1 cellular context compared by ENCODE assay signal in genomic region chr2:117814417-117815264, GRCh38.
TF ChIP-seq lines count a peak whose summit lies in the region.

DDX18 (plus strand) TSS chr2:117814691; CDS start chr2:117814778, 87 bp downstream.

TF ChIP-seq in K562, 482 proteins besides CTCF, POLR2A, EP300 and RAD21 (continued from another document and continues in another):
- TF ChIP-seq ZNF699 (CRISPR knock-in tag; IDR thresholded peaks at IDR 0.05; ENCODE audit: insufficient replicate concordance) (no peak), NFIC (IDR thresholded peaks at IDR 0.05) (peak; percentile 38), CREB5 (CRISPR knock-in tag; IDR thresholded peaks at IDR 0.05) (no peak), SRSF9 (IDR thresholded peaks at IDR 0.05; ENCODE audit: borderline replicate concordance, low read depth, low read length) (no peak), CGGBP1 (CRISPR knock-in tag; IDR thresholded peaks at IDR 0.05) (no peak), ZNF146 (CRISPR knock-in tag; IDR thresholded peaks at IDR 0.05; ENCODE audit: unreplicated experiment) (no peak), RCOR1 (IDR thresholded peaks at IDR 0.05; ENCODE audit: borderline replicate concordance in 1 of 2, low read depth in 2 of 2, low read length in 2 of 2) (peak; percentile 10 to 67; a peak in 2 of 4 replicates), CREB3L1 (IDR thresholded peaks at IDR 0.05; ENCODE audit: borderline replicate concordance, low read depth) (peak; percentile 89), POLR3G (IDR thresholded peaks at IDR 0.05; ENCODE audit: extremely low read depth, insufficient read length, insufficient replicate concordance) (no peak), DPF2 (IDR thresholded peaks at IDR 0.05) (0 out of 2 replicates have a peak, but pooled peaks have one; percentile 28), ZBTB7A (IDR thresholded peaks at IDR 0.05; ENCODE audit: borderline replicate concordance, control insufficient read depth, low read depth, low read length) (no peak), NEUROD1 (IDR thresholded peaks at IDR 0.05; ENCODE audit: borderline replicate concordance, low read depth, low read length, partially characterized antibody) (peak; percentile 67), NCOA1 (IDR thresholded peaks at IDR 0.05; ENCODE audit: low read depth) (peak; percentile 94), THRAP3 (IDR thresholded peaks at IDR 0.05; ENCODE audit: borderline replicate concordance) (no peak; the same call in 1 of the 2 replicates), CREBBP (IDR thresholded peaks at IDR 0.05; ENCODE audit: low read depth, low read length) (no peak), ZNF174 (CRISPR knock-in tag; IDR thresholded peaks at IDR 0.05) (no peak), ZNF224 (CRISPR knock-in tag; IDR thresholded peaks at IDR 0.05) (no peak), GATA2 (CRISPR knock-in tag; IDR thresholded peaks at IDR 0.05) (no peak), SAFB (IDR thresholded peaks at IDR 0.05; ENCODE audit: borderline replicate concordance, low read depth, low read length) (peak; percentile 35; the same call in 1 of the 2 replicates), POLR2H (tag; IDR thresholded peaks at IDR 0.05; ENCODE audit: low read depth) (no peak), ZBTB34 (CRISPR knock-in tag; IDR thresholded peaks at IDR 0.05) (no peak), ZBED1 (IDR thresholded peaks at IDR 0.05) (no peak), PCBP2 (IDR thresholded peaks at IDR 0.05; ENCODE audit: low read depth, low read length, poor library complexity, severe bottlenecking) (no peak), CTBP1 (IDR thresholded peaks at IDR 0.05; ENCODE audit: borderline replicate concordance) (peak; percentile 77; the same call in 1 of the 2 replicates), NBN (IDR thresholded peaks at IDR 0.05; ENCODE audit: low read depth) (peak; percentile 86), TRIM25 (IDR thresholded peaks at IDR 0.05; ENCODE audit: borderline replicate concordance) (no peak), PHF21A (IDR thresholded peaks at IDR 0.05; ENCODE audit: borderline replicate concordance, low read depth) (no peak), E2F5 (CRISPR knock-in tag; IDR thresholded peaks at IDR 0.05) (peak; percentile 69; the same call in 1 of the 2 replicates), ZNF583 (CRISPR knock-in tag; IDR thresholded peaks at IDR 0.05) (no peak), E2F6 (IDR thresholded peaks at IDR 0.05; ENCODE audit: borderline replicate concordance in 1 of 2, extremely low read depth in 1 of 2, insufficient read depth in 1 of 2, insufficient read length in 1 of 2, low read depth in 1 of 2, low read length in 1 of 2, poor library complexity in 1 of 2, severe bottlenecking in 1 of 2) (peak in 1 of 2 experiments; percentile 43), DNMT1 (IDR thresholded peaks at IDR 0.05) (no peak), ZNF324 (CRISPR knock-in tag; IDR thresholded peaks at IDR 0.05) (no peak), ZNF280A (IDR thresholded peaks at IDR 0.05; ENCODE audit: low read depth, partially characterized antibody) (no peak), BMI1 (IDR thresholded peaks at IDR 0.05; ENCODE audit: low read length) (no peak), XRCC3 (IDR thresholded peaks at IDR 0.05) (no peak), BHLHE40 (IDR thresholded peaks at IDR 0.05; ENCODE audit: low read length) (peak; percentile 100), IRF2 (CRISPR knock-in tag; IDR thresholded peaks at IDR 0.05) (no peak), NR3C1 (CRISPR knock-in tag; IDR thresholded peaks at IDR 0.05) (0 out of 2 replicates have a peak, but pooled peaks have one; percentile 53), ZNF143 (CRISPR knock-in tag; IDR thresholded peaks at IDR 0.05) (no peak), ZNF764 (CRISPR knock-in tag; IDR thresholded peaks at IDR 0.05; ENCODE audit: low read depth) (no peak), ZBTB1 (CRISPR knock-in tag; IDR thresholded peaks at IDR 0.05; ENCODE audit: borderline replicate concordance, low read depth) (no peak), HDAC6 (IDR thresholded peaks at IDR 0.05; ENCODE audit: low read depth, low read length) (no peak), SMAD1 (IDR thresholded peaks at IDR 0.05; ENCODE audit: low read depth, low read length, partially characterized antibody) (peak; percentile 68), RBM34 (IDR thresholded peaks at IDR 0.05; ENCODE audit: borderline replicate concordance, insufficient read depth, low read length) (no peak), TAF15 (IDR thresholded peaks at IDR 0.05; ENCODE audit: low read depth, low read length) (no peak), HOMEZ (CRISPR knock-in tag; IDR thresholded peaks at IDR 0.05) (no peak), FOXA3 (CRISPR knock-in tag; conservative IDR thresholded peaks at IDR 0.05 in 1 of 2, IDR thresholded peaks at IDR 0.05 in 1 of 2) (0 out of 4 replicates have a peak, but pooled peaks of 1 of the 2 experiments have one; percentile 10), GABPB2 (CRISPR knock-in tag; conservative IDR thresholded peaks at IDR 0.05) (no peak), ZNF217 (CRISPR knock-in tag; IDR thresholded peaks at IDR 0.05) (no peak), BRCA1 (IDR thresholded peaks at IDR 0.05) (no peak), BRCA1 (CRISPR knock-in tag; IDR thresholded peaks at IDR 0.05) (no peak), ZNF354B (CRISPR knock-in tag; IDR thresholded peaks at IDR 0.05) (no peak), ZNF232 (CRISPR knock-in tag; IDR thresholded peaks at IDR 0.05) (no peak), RBM25 (IDR thresholded peaks at IDR 0.05; ENCODE audit: low read depth, low read length, severe bottlenecking) (no peak), ZNF785 (CRISPR knock-in tag; IDR thresholded peaks at IDR 0.05) (no peak), TOE1 (IDR thresholded peaks at IDR 0.05; ENCODE audit: borderline replicate concordance) (peak; percentile 76; the same call in 1 of the 2 replicates), TOE1 (CRISPR knock-in tag; IDR thresholded peaks at IDR 0.05; ENCODE audit: borderline replicate concordance, low read depth) (no peak), PTTG1 (tag; IDR thresholded peaks at IDR 0.05; ENCODE audit: low read depth) (no peak), FOXO4 (CRISPR knock-in tag; IDR thresholded peaks at IDR 0.05) (no peak), FOXM1 (IDR thresholded peaks at IDR 0.05; ENCODE audit: low read depth) (peak; percentile 47; the same call in 1 of the 2 replicates), FOXM1 (CRISPR knock-in tag; IDR thresholded peaks at IDR 0.05; ENCODE audit: low read depth) (no peak), ADNP (tag; IDR thresholded peaks at IDR 0.05) (no peak), FOXA1 (IDR thresholded peaks at IDR 0.05; ENCODE audit: borderline replicate concordance) (no peak), KDM2B (CRISPR knock-in tag; IDR thresholded peaks at IDR 0.05) (no peak), MAFK (IDR thresholded peaks at IDR 0.05; ENCODE audit: low read length) (peak; percentile 39; the same call in 1 of the 2 replicates)
